10 cellular contexts compared by ENCODE assay signal in genomic region chr9:134375011-134375390, GRCh38. TPM values are rescaled to one million over a fixed set of nuclear protein-coding genes. Genes with fewer than 3 reads are reported as not detected.
DNase-seq lines count a peak whose midpoint lies in the region; ATAC-seq, FAIRE-seq and TF ChIP-seq lines count a peak whose summit lies in the region.
"Had no signal": no experiment of that assay in that cellular context is flagged by ENCODE, and none has a peak within 500 bp of the region (broad histone marks: within the 10 kb centered on the region; RNA-seq: fewer than 3 reads in every experiment).

No MANE protein-coding gene starts in this region.

- H4K8ac ChIP-seq in H1 (ENCODE audit: extremely low read depth, insufficient read depth, low read length) (no peak overlapping the region), mesenchymal stem cell (ENCODE audit: low read length) (peak overlapping the region; percentile 35)

- peaks cover 0 to 1% (median 0%) of the 10 kb centered on the region in 11 donors for H3K9me3 Mint-ChIP-seq in naive thymus-derived CD4-positive, alpha-beta T cell

- H4K5ac ChIP-seq in H1 (ENCODE audit: insufficient read length, low read depth, low read length), result no peak overlapping the region

- H3K4me3 ChIP-seq in OCI-LY3 (ENCODE audit: low read length) (no peak overlapping the region), H1 (ENCODE audit: extremely low read depth in 1 of 4, insufficient read depth in 2 of 4, low read depth in 3 of 4, low read length in 4 of 4) (no peak overlapping the region), mesenchymal stem cell (ENCODE audit: insufficient read depth in 1 of 2, low read depth in 1 of 2, low read length in 2 of 2) (no peak overlapping the region), thoracic aorta (peak overlapping the region; percentile 46)
- no peak overlapping the region for H3K4me3 ChIP-seq in naive thymus-derived CD4-positive, alpha-beta T cell (ENCODE audit: low read length)

- H3K9ac ChIP-seq in OCI-LY3 (ENCODE audit: low read length) (no peak overlapping the region), H1 (replicated peaks in 1 of 4; ENCODE audit: extremely low read depth in 1 of 4, low read depth in 3 of 4, low read length in 3 of 4) (no peak overlapping the region), mesenchymal stem cell (ENCODE audit: low read length) (peak overlapping the region; percentile 49)

- intact Hi-C loops in naive thymus-derived CD4-positive, alpha-beta T cell (cut with micrococcal nuclease), result no loop called here

- H3K36me3 ChIP-seq in OCI-LY3 (replicated peaks; ENCODE audit: low read depth, low read length) (no peaks in the 10 kb centered on the region), H1 (ENCODE audit: control insufficient read depth in 2 of 4, insufficient read depth in 4 of 4, low read length in 3 of 4) (no peaks in the 10 kb centered on the region), mesenchymal stem cell (ENCODE audit: control insufficient read depth in 1 of 2, insufficient read depth in 2 of 2, low read depth in 1 of 2, low read length in 2 of 2) (peaks cover 0 to 13% of the 10 kb centered on the region in 2 experiments), thoracic aorta (no peaks in the 10 kb centered on the region)
- H3K36me3 ChIP-seq in naive thymus-derived CD4-positive, alpha-beta T cell (ENCODE audit: control insufficient read depth in 2 of 3, insufficient read depth in 3 of 3, low read length in 3 of 3), result no peaks in the 10 kb centered on the region

- no peak overlapping the region for H3K18ac ChIP-seq in H1 (ENCODE audit: extremely low read depth, low read length)
- H3K18ac ChIP-seq in mesenchymal stem cell (ENCODE audit: low read depth in 1 of 2, low read length in 2 of 2), result peak overlapping the region; percentile 25 to 46

- peak overlapping the region in 1 of 9 donors; percentile 37 for H3K27ac Mint-ChIP-seq in naive thymus-derived CD4-positive, alpha-beta T cell

- H2AFZ ChIP-seq in OCI-LY3 (ENCODE audit: low read depth, low read length) (no peak overlapping the region), H1 (ENCODE audit: low read length) (no peak overlapping the region), mesenchymal stem cell (ENCODE audit: low read depth, low read length) (no peak overlapping the region)

- no peak for TF ChIP-seq EP300 in H1 (IDR thresholded peaks at IDR 0.05; ENCODE audit: borderline replicate concordance in 1 of 2, low read depth in 2 of 2, low read length in 2 of 2)

- H3K27ac ChIP-seq in OCI-LY3 (ENCODE audit: low read length), result no peak overlapping the region
- H3K27ac ChIP-seq in H1 (ENCODE audit: low read depth, low read length), result no peak overlapping the region; the same call in 1 of the 2 replicates
- peak overlapping the region; percentile 21 for H3K27ac ChIP-seq in mesenchymal stem cell (ENCODE audit: low read length, poor library complexity, severe bottlenecking)
- H3K27ac ChIP-seq in thoracic aorta, result peak overlapping the region; percentile 74 to 85
- H3K27ac ChIP-seq in naive thymus-derived CD4-positive, alpha-beta T cell (ENCODE audit: low read depth, low read length), result no peak overlapping the region

- H3K4me1 ChIP-seq in OCI-LY3 (ENCODE audit: low read length) (peaks cover 25% of the 10 kb centered on the region), H1 (replicated peaks in 1 of 4; ENCODE audit: control insufficient read depth in 3 of 4, insufficient read depth in 4 of 4, low read length in 3 of 4) (peaks cover 0 to 18% (median 9%) of the 10 kb centered on the region in 4 experiments; a peak in 6 of 7 replicates), mesenchymal stem cell (ENCODE audit: control insufficient read depth, insufficient read depth, low read depth, low read length) (peaks cover 89% of the 10 kb centered on the region), thoracic aorta (ENCODE audit: control insufficient read depth in 1 of 2, low read depth in 2 of 2) (peaks cover 72 to 96% of the 10 kb centered on the region in 2 donors)
- H3K4me1 ChIP-seq in naive thymus-derived CD4-positive, alpha-beta T cell (ENCODE audit: control insufficient read depth in 2 of 2, insufficient read depth in 2 of 2, low read length in 2 of 2), result peaks cover 0 to 8% of the 10 kb centered on the region in 2 donors

- POLR2A ChIA-PET in H1 (lab: Charles Lee; ENCODE audit: partially characterized antibody), result no interaction called here
- POLR2A ChIA-PET in naive thymus-derived CD4-positive, alpha-beta T cell (lab: Charles Lee), result no interaction called here

- H3K79me2 ChIP-seq in OCI-LY3 (ENCODE audit: low read length) (peaks cover 8% of the 10 kb centered on the region; the same call in 1 of the 2 replicates), H1 (ENCODE audit: control insufficient read depth in 1 of 2, insufficient read depth in 2 of 2, low read length in 2 of 2) (peaks cover 0 to 45% of the 10 kb centered on the region in 2 experiments; a peak in 2 of 4 replicates)

- no peaks in the 10 kb centered on the region for H3K27me3 Mint-ChIP-seq in naive thymus-derived CD4-positive, alpha-beta T cell

- H3K14ac ChIP-seq in H1 (ENCODE audit: insufficient read length) (no peak overlapping the region), mesenchymal stem cell (ENCODE audit: low read length in 2 of 2) (peak overlapping the region in 1 of 2 experiments; percentile 13)

- TF ChIP-seq CTCF in OCI-LY3 (IDR thresholded peaks at IDR 0.05; ENCODE audit: low read depth, low read length), result no peak
- TF ChIP-seq CTCF in H1 (IDR thresholded peaks at IDR 0.05; ENCODE audit: control extremely low read depth in 1 of 3, insufficient read depth in 1 of 3, low read depth in 1 of 3, low read length in 3 of 3), result no peak
- no peak for TF ChIP-seq CTCF in thoracic aorta (IDR thresholded peaks at IDR 0.05)

- no peak overlapping the region for H2BK12ac ChIP-seq in H1 (ENCODE audit: low read depth, low read length)
- H2BK12ac ChIP-seq in mesenchymal stem cell (ENCODE audit: low read length in 2 of 2), result peak overlapping the region in 1 of 2 experiments; percentile 25

- peak; percentile 44 for ATAC-seq in thoracic aorta (ENCODE audit: insufficient number of reproducible peaks, low FRiP score, low read depth)
- ATAC-seq in HG02970 (IDR thresholded peaks at IDR 0.05; ENCODE audit: low FRiP score, unreplicated experiment), result no peak
- ATAC-seq in naive thymus-derived CD4-positive, alpha-beta T cell, result no peak

- H3K27me3 ChIP-seq in OCI-LY3 (ENCODE audit: low read depth, low read length) (no peaks in the 10 kb centered on the region), H1 (replicated peaks in 1 of 4; ENCODE audit: control insufficient read depth in 3 of 4, extremely low read depth in 1 of 4, insufficient read depth in 3 of 4, low read length in 3 of 4) (no peaks in the 10 kb centered on the region), mesenchymal stem cell (ENCODE audit: control insufficient read depth in 1 of 2, insufficient read depth in 1 of 2, low read length in 2 of 2) (no peaks in the 10 kb centered on the region), thoracic aorta (replicated peaks; ENCODE audit: insufficient read depth) (no peaks in the 10 kb centered on the region)
- no peaks in the 10 kb centered on the region for H3K27me3 ChIP-seq in naive thymus-derived CD4-positive, alpha-beta T cell (ENCODE audit: control insufficient read depth in 2 of 2, insufficient read depth in 2 of 2, low read length in 2 of 2)

- H4K91ac ChIP-seq in H1 (replicated peaks; ENCODE audit: insufficient read length, low read length) (no peak overlapping the region), mesenchymal stem cell (ENCODE audit: low read length) (peak overlapping the region; percentile 19)

- no peak overlapping the region for H3K4me3 Mint-ChIP-seq in naive thymus-derived CD4-positive, alpha-beta T cell

- H2AK5ac ChIP-seq in H1 (ENCODE audit: low read depth, low read length) (no peak overlapping the region), mesenchymal stem cell (ENCODE audit: low read length, severe bottlenecking) (no peak overlapping the region)

- H2BK5ac ChIP-seq in H1 (ENCODE audit: low read depth, low read length) (0 out of 2 replicates have a peak overlapping the region, but pooled peaks have one; percentile 56), mesenchymal stem cell (ENCODE audit: low read depth, low read length, poor library complexity, severe bottlenecking) (no peak overlapping the region)

- no peak overlapping the region for H3K23ac ChIP-seq in H1 (ENCODE audit: insufficient read length)
- H3K23ac ChIP-seq in mesenchymal stem cell (ENCODE audit: low read length in 2 of 2), result no peak overlapping the region

- no peak overlapping the region for H2BK20ac ChIP-seq in H1 (ENCODE audit: low read length)

- H3K4me1 Mint-ChIP-seq in naive thymus-derived CD4-positive, alpha-beta T cell, result peaks cover 0 to 21% (median 13%) of the 10 kb centered on the region in 7 donors

- H4K20me1 ChIP-seq in OCI-LY3 (ENCODE audit: insufficient read depth, low read length) (peaks cover 48% of the 10 kb centered on the region), H1 (replicated peaks in 1 of 2; ENCODE audit: control insufficient read depth in 1 of 2, insufficient read depth in 2 of 2, low read length in 2 of 2) (peaks cover 21 to 26% of the 10 kb centered on the region in 2 experiments)

- no peaks in the 10 kb centered on the region for H3K36me3 Mint-ChIP-seq in naive thymus-derived CD4-positive, alpha-beta T cell

- H3K79me1 ChIP-seq in H1 (ENCODE audit: low read depth, low read length), result peaks cover 35% of the 10 kb centered on the region
- peaks cover 52% of the 10 kb centered on the region for H3K79me1 ChIP-seq in mesenchymal stem cell (replicated peaks; ENCODE audit: low read length, poor library complexity, severe bottlenecking)

- no peaks in the 10 kb centered on the region for H3K23me2 ChIP-seq in H1 (ENCODE audit: low read depth, low read length)

- no peak for TF ChIP-seq RAD21 in H1 (IDR thresholded peaks at IDR 0.05 in 1 of 2, conservative IDR thresholded peaks at IDR 0.05 in 1 of 2; ENCODE audit: low read depth in 2 of 2, low read length in 2 of 2)

- no peak for FAIRE-seq in H1 (lab: Jason Lieb, UNC)

- 79% methylated on average over 5 of the region's 6 CpGs; no CpG with 5 or more reads in 1 of the 2 experiments for WGBS in H1 (ENCODE audit: extremely low coverage in 1 of 2, insufficient coverage in 1 of 2, insufficient read length in 1 of 2, insufficient replicate concordance in 2 of 2, low coverage in 1 of 2, low lambda C conversion rate in 2 of 2, missing lambda C conversion rate in 1 of 2), 2 experiments
- 67% methylated on average over 6 of the region's 6 CpGs for WGBS in mesenchymal stem cell

- DNase-seq in H1 (ENCODE audit: low read depth in 1 of 2, low spot score in 2 of 2), result no peak
- DNase-seq in mesenchymal stem cell, result peak; percentile 28
- peak; percentile 50 for DNase-seq in thoracic aorta (ENCODE audit: low spot score)
- no peak for DNase-seq in naive thymus-derived CD4-positive, alpha-beta T cell
- DNase-seq in activated T-cell treated with anti-CD3 and anti-CD28 coated beads for 4 hours, result no peak
- no peak for DNase-seq in activated T-cell treated with anti-CD3 and anti-CD28 coated beads, Interleukin-2, amount 50 U/mL, for 48 hours
- DNase-seq: activated CD8-positive, alpha-beta memory T cell treated with anti-CD3 and anti-CD28 coated beads, Interleukin-2, amount 50 U/mL, for 48 hours; NK-92 treated with Interleukin-12 subunit alpha and Interleukin-12 subunit beta, amount 100 ng/mL, for 24 hours had no signal

- H3K9me3 ChIP-seq in OCI-LY3 (ENCODE audit: insufficient read depth, low read length) (no peaks in the 10 kb centered on the region), H1 (ENCODE audit: insufficient read depth in 2 of 2, low read depth in 1 of 2, low read length in 1 of 2) (no peaks in the 10 kb centered on the region), mesenchymal stem cell (ENCODE audit: control insufficient read depth, low read length) (no peaks in the 10 kb centered on the region), thoracic aorta (no peaks in the 10 kb centered on the region)
- H3K9me3 ChIP-seq in naive thymus-derived CD4-positive, alpha-beta T cell (ENCODE audit: control insufficient read depth in 2 of 3, low read length in 3 of 3), result no peaks in the 10 kb centered on the region

- no peak for TF ChIP-seq POLR2A in H1 (IDR thresholded peaks at IDR 0.05; ENCODE audit: control extremely low read depth in 1 of 2, low read depth in 2 of 2, low read length in 2 of 2)

- no peak overlapping the region for H2BK120ac ChIP-seq in H1 (replicated peaks; ENCODE audit: low read depth, low read length)
- H2BK120ac ChIP-seq in mesenchymal stem cell (ENCODE audit: low read depth, low read length), result no peak overlapping the region

- H3K4ac ChIP-seq in H1 (replicated peaks; ENCODE audit: insufficient read length, low read depth, low read length) (peak overlapping the region; percentile 77), mesenchymal stem cell (ENCODE audit: low read depth in 1 of 2, low read length in 2 of 2) (no peak overlapping the region)

- CTCF ChIA-PET in H1 (lab: Charles Lee; ENCODE audit: partially characterized antibody), result interaction anchor here (0.9 to 1.3 kb wide), 2 partner anchors 10 to 204 kb away, joined by 3 to 7 read pairs; no protein-coding TSS in a partner anchor
- CTCF ChIA-PET in naive thymus-derived CD4-positive, alpha-beta T cell (lab: Charles Lee), result no interaction called here

- H3K4me2 ChIP-seq in OCI-LY3 (ENCODE audit: low read length), result peak overlapping the region; percentile 42; the same call in 1 of the 2 replicates
- H3K4me2 ChIP-seq in H1 (ENCODE audit: insufficient read depth in 1 of 2, low read depth in 2 of 2, low read length in 2 of 2), result no peak overlapping the region
- no peak overlapping the region for H3K4me2 ChIP-seq in mesenchymal stem cell (ENCODE audit: low read length, poor library complexity, severe bottlenecking)

- no peak overlapping the region for H3K56ac ChIP-seq in H1 (replicated peaks; ENCODE audit: insufficient read length, low read depth, low read length)

- no peak overlapping the region for H2BK15ac ChIP-seq in H1 (ENCODE audit: low read length)
- H2BK15ac ChIP-seq in mesenchymal stem cell (ENCODE audit: low read depth, poor library complexity, severe bottlenecking), result no peak overlapping the region

RNA-seq across cellular contexts. Expression of gene RXRA, which starts 48.7 kb away (rescaled TPM):
- 28.1 and 29.4 TPM in 2 replicates for total RNA-seq in H1 (2021; fragmentation: NEBNext Ultra II Directional; extraction: Animal tissue kit (Norgen Biotek cat#: 25700))
- 9.8 and 21.0 TPM in 2 replicates for polyA plus RNA-seq in H1 (2011; rRNA removed)
- 14.3 TPM for polyA plus RNA-seq in H1 (2011; cell fraction: cytosol; rRNA removed)
- polyA plus RNA-seq in H1 (2011; cell fraction: nucleus; rRNA removed), result 27.1 TPM
- polyA plus RNA-seq in H1 (2012, experiment 1 of 2), result 14.2 to 23.4 TPM (median 21.5 TPM) in 4 replicates
- 17.1 TPM for polyA plus RNA-seq in H1 (2012, experiment 2 of 2)
- 14.4 TPM for polyA plus RNA-seq in H1 (2013, experiment 1 of 2)
- 14.7 TPM for polyA plus RNA-seq in H1 (2013, experiment 2 of 2)
- polyA minus RNA-seq in H1 (2011; rRNA and poly(A)+ RNA removed), result 9.7 and 12.2 TPM in 2 replicates
- 14.5 TPM for polyA minus RNA-seq in H1 (2011; cell fraction: cytosol; rRNA and poly(A)+ RNA removed)
- polyA minus RNA-seq in H1 (2011; cell fraction: nucleus; rRNA and poly(A)+ RNA removed), result 13.4 TPM
- 37.8 TPM for polyA plus RNA-seq in mesenchymal stem cell (2013, experiment 1 of 2)
- 38.3 TPM for polyA plus RNA-seq in mesenchymal stem cell (2013, experiment 2 of 2)
- total RNA-seq in thoracic aorta, result 10 to 100 TPM; 45.4 to 58.1 TPM
- total RNA-seq in naive thymus-derived CD4-positive, alpha-beta T cell, result 10 to 100 TPM in 2 of 5 experiments, 1 to 10 TPM in 3; 5.9 to 59.5 (median 8.6) TPM
- under 1 TPM; 0.31 TPM for polyA plus RNA-seq in naive thymus-derived CD4-positive, alpha-beta T cell

Comparison
In these comparisons a context has a peak if more than half of its experiments do, and no peak if none do; other contexts are left out.
1. H3K27ac ChIP-seq: peak in mesenchymal stem cell (single experiment) and thoracic aorta (2 of 2); none in OCI-LY3 (single experiment), H1 (single experiment) and naive thymus-derived CD4-positive, alpha-beta T cell (single experiment).
2. DNase-seq: peak in mesenchymal stem cell (single experiment) and thoracic aorta (single experiment); none in H1 (0 of 2), naive thymus-derived CD4-positive, alpha-beta T cell (0 of 9), activated T-cell treated with anti-CD3 and anti-CD28 coated beads for 4 hours (single experiment) and activated T-cell treated with anti-CD3 and anti-CD28 coated beads, Interleukin-2, amount 50 U/mL, for 48 hours (0 of 2).